17 cellular contexts compared by ENCODE assay signal in genomic region chr20:56788671-56789610, GRCh38.
DNase-seq lines count a peak whose midpoint lies in the region; ATAC-seq, FAIRE-seq and TF ChIP-seq lines count a peak whose summit lies in the region.
"Had no signal": no experiment of that assay in that cellular context is flagged by ENCODE, and none has a peak within 500 bp of the region (broad histone marks: within the 10 kb centered on the region; RNA-seq: fewer than 3 reads in every experiment).

No MANE protein-coding gene starts in this region.

- no peaks in the 10 kb centered on the region for H3K9me1 ChIP-seq in endothelial cell of umbilical vein (replicated peaks; ENCODE audit: control insufficient read depth, extremely low read depth, insufficient read depth, low read length)

- ATAC-seq in GM19463 (IDR thresholded peaks at IDR 0.05; ENCODE audit: unreplicated experiment), result no peak
- ATAC-seq in GM21528 (IDR thresholded peaks at IDR 0.05; ENCODE audit: low FRiP score, unreplicated experiment), result no peak
- ATAC-seq: naive thymus-derived CD8-positive, alpha-beta T cell; T-helper 17 cell had no signal

- BruUV-seq in endothelial cell of umbilical vein (replicated peaks; lab: Mats Ljungman, UMichigan), result no TSS peak

- H3K4me3 ChIP-seq in NT2/D1 (ENCODE audit: insufficient read length, low read depth) (no peak overlapping the region), endothelial cell of umbilical vein (replicated peaks in 1 of 3; ENCODE audit: insufficient read depth in 1 of 3, low read depth in 1 of 3, low read length in 3 of 3) (no peak overlapping the region), osteoblast (ENCODE audit: insufficient read depth, low read length) (no peak overlapping the region)
- H3K4me3 ChIP-seq: colonic mucosa, gastroesophageal sphincter, spleen had no signal

- intact Hi-C loops in endothelial cell of umbilical vein (cut with micrococcal nuclease), result no loop called here

- in situ Hi-C loops in Caki2 (cut with HindIII; ENCODE audit: low pct_unique_long_range_greater_than_20kb, low sequenced_read_pairs), result no loop called here

- no peaks in the 10 kb centered on the region for H4K20me1 ChIP-seq in endothelial cell of umbilical vein (replicated peaks; ENCODE audit: control insufficient read depth, extremely low read depth, insufficient read depth, low read length)
- no peaks in the 10 kb centered on the region for H4K20me1 ChIP-seq in osteoblast (ENCODE audit: insufficient read depth, low read length)

- H3K36me3 ChIP-seq in NT2/D1 (ENCODE audit: insufficient read depth, insufficient read length, low read length) (no peaks in the 10 kb centered on the region), endothelial cell of umbilical vein (ENCODE audit: control insufficient read depth in 2 of 2, extremely low read depth in 1 of 2, insufficient read depth in 2 of 2, low read length in 2 of 2) (no peaks in the 10 kb centered on the region), osteoblast (ENCODE audit: insufficient read depth, low read length) (no peaks in the 10 kb centered on the region)
- H3K36me3 ChIP-seq: colonic mucosa, gastroesophageal sphincter, spleen had no signal

- H3K27ac ChIP-seq in endothelial cell of umbilical vein (ENCODE audit: insufficient read depth, low read depth, low read length), result peak overlapping the region; percentile 52
- H3K27ac ChIP-seq in osteoblast (ENCODE audit: low read depth, low read length), result peak overlapping the region; percentile 73
- H3K27ac ChIP-seq: colonic mucosa, spleen had no signal

- CTCF ChIA-PET in endothelial cell of umbilical vein (lab: Charles Lee), result interaction anchor here (0.6 kb wide), 1 partner anchor 169 kb away, joined by 3 read pairs; no protein-coding TSS in a partner anchor

- H3K4me1 ChIP-seq in NT2/D1 (ENCODE audit: insufficient read depth, insufficient read length), result peaks cover 11% of the 10 kb centered on the region
- H3K4me1 ChIP-seq in endothelial cell of umbilical vein (ENCODE audit: control insufficient read depth, extremely low read depth, insufficient read depth, low read length), result peaks cover 14% of the 10 kb centered on the region
- peaks cover 13% of the 10 kb centered on the region for H3K4me1 ChIP-seq in osteoblast (ENCODE audit: insufficient read depth, low read length)
- H3K4me1 ChIP-seq: colonic mucosa, spleen had no signal

- no peak for TF ChIP-seq POLR2A in endothelial cell of umbilical vein (IDR thresholded peaks at IDR 0.05; ENCODE audit: low read depth, low read length)

- H3K79me2 ChIP-seq in endothelial cell of umbilical vein (ENCODE audit: control insufficient read depth, insufficient read depth, low read length) (no peaks in the 10 kb centered on the region), osteoblast (ENCODE audit: insufficient read depth, low read length) (no peaks in the 10 kb centered on the region)

- H3K9me3 ChIP-seq in NT2/D1 (ENCODE audit: insufficient read depth, low read length), result no peaks in the 10 kb centered on the region
- H3K9me3 ChIP-seq in endothelial cell of umbilical vein (replicated peaks; ENCODE audit: control insufficient read depth, insufficient read depth, low read length), result no peaks in the 10 kb centered on the region
- no peaks in the 10 kb centered on the region for H3K9me3 ChIP-seq in osteoblast (ENCODE audit: low read depth, low read length)
- H3K9me3 ChIP-seq: colonic mucosa, gastroesophageal sphincter, spleen had no signal

- no peak overlapping the region for H3K9ac ChIP-seq in NT2/D1 (ENCODE audit: insufficient read length, low read depth)
- H3K9ac ChIP-seq in endothelial cell of umbilical vein (replicated peaks; ENCODE audit: extremely low read depth, insufficient read depth, low read length), result no peak overlapping the region

- POLR2A ChIA-PET in endothelial cell of umbilical vein (lab: Charles Lee), result no interaction called here

- DNase-seq in Caki2 (ENCODE audit: low read depth), result peak; percentile 47
- peak; percentile 33 for DNase-seq in NT2/D1 (ENCODE audit: low read depth, low spot score)
- DNase-seq in endothelial cell of umbilical vein (ENCODE audit: low read depth, low spot score), result no peak
- no peak for DNase-seq in osteoblast (ENCODE audit: insufficient read length, low spot score, missing footprints)
- DNase-seq in OCI-M1 (lab: John Stamatoyannopoulos, UW), result no peak
- no peak for DNase-seq in NCI-H187 (lab: John Stamatoyannopoulos, UW)
- DNase-seq: activated naive CD4-positive, alpha-beta T cell treated with anti-CD3 and anti-CD28 coated beads, Interleukin-2, amount 50 U/mL, for 16 hours; colonic mucosa; KBM-7; naive thymus-derived CD8-positive, alpha-beta T cell; NCI-H2029; NK-92 treated with Interleukin-12 subunit alpha and Interleukin-12 subunit beta, amount 100 ng/mL, for 24 hours; T-helper 17 cell had no signal

- H3K4me2 ChIP-seq in endothelial cell of umbilical vein (ENCODE audit: insufficient read depth, low read length) (no peak overlapping the region), osteoblast (ENCODE audit: insufficient read depth, low read length) (no peak overlapping the region)

- dilution Hi-C loops in endothelial cell of umbilical vein (cut with MboI; ENCODE audit: extremely low pct_ligation_motif_present, low sequenced_read_pairs), result no loop called here

- TF ChIP-seq CTCF in endothelial cell of umbilical vein (IDR thresholded peaks at IDR 0.05; ENCODE audit: extremely low read depth in 1 of 2, insufficient read depth in 1 of 2, low read depth in 1 of 2, low read length in 2 of 2), result no peak
- no peak for TF ChIP-seq CTCF in osteoblast (IDR thresholded peaks at IDR 0.05; ENCODE audit: extremely low read depth, low read depth, low read length)

- FAIRE-seq in endothelial cell of umbilical vein (lab: Jason Lieb, UNC), result peak; percentile 24

- H3K27me3 ChIP-seq in NT2/D1 (ENCODE audit: insufficient read depth, insufficient read length) (no peaks in the 10 kb centered on the region), endothelial cell of umbilical vein (ENCODE audit: control insufficient read depth in 2 of 2, insufficient read depth in 2 of 2, low read length in 2 of 2) (no peaks in the 10 kb centered on the region), osteoblast (ENCODE audit: insufficient read depth, low read length) (no peaks in the 10 kb centered on the region)
- H3K27me3 ChIP-seq: colonic mucosa had no signal

- H2AFZ ChIP-seq in endothelial cell of umbilical vein (ENCODE audit: low read depth, low read length) (no peak overlapping the region), osteoblast (ENCODE audit: low read length) (no peak overlapping the region)

TF ChIP-seq in endothelial cell of umbilical vein, 7 proteins besides CTCF, POLR2A, EP300 and RAD21:
- TF ChIP-seq EZH2 (IDR thresholded peaks at IDR 0.05; ENCODE audit: borderline replicate concordance, low read depth, low read length, severe bottlenecking) (no peak), POLR2AphosphoS5 (IDR thresholded peaks at IDR 0.05; ENCODE audit: insufficient read depth, low read depth, low read length) (peak; percentile 3)
TF ChIP-seq in endothelial cell of umbilical vein: peak in this region for 1.

Comparison
In these comparisons a context has a peak if more than half of its experiments do, and no peak if none do; other contexts are left out.
1. DNase-seq: peak in Caki2 (single experiment) and NT2/D1 (single experiment); none in endothelial cell of umbilical vein (single experiment), osteoblast (single experiment), OCI-M1 (single experiment) and NCI-H187 (0 of 2).